Comparison of ENCODE assay signal across 27 cellular contexts in genomic region chr15:52120488-52120887, GRCh38. TPM values are rescaled to one million over a fixed set of nuclear protein-coding genes. Genes with fewer than 3 reads are reported as not detected.
"Had no signal": no experiment of that assay in that cellular context is flagged by ENCODE, and none has a peak within 500 bp of the region (broad histone marks: within the 10 kb centered on the region; RNA-seq: fewer than 3 reads in every experiment).

No MANE protein-coding gene starts in this region.

- H3K9me3 Mint-ChIP-seq: activated B cell treated with CpG ODN at 0.5 μM for 24 hours; activated CD4-positive, alpha-beta T cell treated with anti-CD3 and anti-CD28 coated beads, Interleukin-2, amount 10 ng/mL, durations not matched to agents 24 days and 14 days; activated naive CD4-positive, alpha-beta T cell treated with anti-CD3 and anti-CD28 coated beads, Interleukin-2, amount 50 U/mL, for 24 hours; activated T-cell treated with anti-CD3 and anti-CD28 coated beads, Interleukin-2, amount 50 U/mL, for 24 hours; activated T-helper 1 cell treated with anti-CD3 and anti-CD28 coated beads, Interleukin-12 subunit alpha, Interleukin-12 subunit beta, Interleukin-2, Interleukin-4 antibody, amounts not matched to agents 30 ng/mL and 10 ng/mL and 1 ng/mL, durations not matched to agents 14 hours and 24 hours and 36 hours; T-helper 1 cell treated with Interleukin-12 subunit alpha and Interleukin-12 subunit beta and Interleukin-4 antibody, amounts not matched to agents 30 μg/mL and 1 μg/mL, for 36 hours had no signal

- DNase-seq: activated B cell treated with CpG ODN at 0.5 μM for 24 hours; activated CD4-positive, alpha-beta T cell treated with anti-CD3 and anti-CD28 coated beads for 1 hour; activated CD4-positive, alpha-beta T cell treated with anti-CD3 and anti-CD28 coated beads, Interleukin-2, amount 10 ng/mL, durations not matched to agents 24 days and 14 days; activated CD4-positive, alpha-beta T cell treated with anti-CD3 and anti-CD28 coated beads, Interleukin-2, amount 50 U/mL, for 48 hours; activated CD8-positive, alpha-beta memory T cell treated with anti-CD3 and anti-CD28 coated beads, Interleukin-2, amount 10 ng/mL, durations not matched to agents 7 days and 5 days; activated effector memory CD4-positive, alpha-beta T cell treated with Interleukin-2 at 50 U/mL for 16 hours; activated naive CD4-positive, alpha-beta T cell; activated T-cell treated with anti-CD3 and anti-CD28 coated beads, Interleukin-2, amount 50 U/mL, for 24 hours; aorta; caudate nucleus; Karpas-422; MM.1S; NCI-H1105; NCI-H1436; NCI-H1694 treated with DMSO at 0.1 percent for 48 hours; NCI-H2029 treated with DMSO at 0.1 percent for 48 hours; NCI-H510A treated with DMSO at 0.1 percent for 48 hours; NCI-H69; NK-92 treated with Interleukin-12 subunit alpha and Interleukin-12 subunit beta, amount 100 ng/mL, for 24 hours; OCI-M1; SHP77 treated with DMSO at 0.1 percent for 48 hours had no signal

- H3K36me3 ChIP-seq: breast epithelium had no signal

- H3K27me3 Mint-ChIP-seq: activated B cell treated with CpG ODN at 0.5 μM for 24 hours; activated CD4-positive, alpha-beta T cell treated with anti-CD3 and anti-CD28 coated beads, Interleukin-2, amount 10 ng/mL, durations not matched to agents 24 days and 14 days; activated naive CD4-positive, alpha-beta T cell treated with anti-CD3 and anti-CD28 coated beads, Interleukin-2, amount 50 U/mL, for 24 hours; activated T-cell treated with anti-CD3 and anti-CD28 coated beads, Interleukin-2, amount 50 U/mL, for 24 hours had no signal

- H3K4me1 ChIP-seq: breast epithelium had no signal

- H3K27ac ChIP-seq: breast epithelium had no signal

- H3K27me3 ChIP-seq: breast epithelium had no signal

- H3K36me3 Mint-ChIP-seq: activated CD8-positive, alpha-beta memory T cell treated with anti-CD3 and anti-CD28 coated beads, Interleukin-2, amount 10 ng/mL, durations not matched to agents 7 days and 5 days had no signal

- H3K27ac Mint-ChIP-seq: activated B cell treated with CpG ODN at 0.5 μM for 24 hours; activated CD4-positive, alpha-beta T cell treated with anti-CD3 and anti-CD28 coated beads, Interleukin-2, amount 10 ng/mL, durations not matched to agents 24 days and 14 days; activated CD8-positive, alpha-beta memory T cell treated with anti-CD3 and anti-CD28 coated beads, Interleukin-2, amount 10 ng/mL, durations not matched to agents 7 days and 5 days; activated naive CD4-positive, alpha-beta T cell treated with anti-CD3 and anti-CD28 coated beads, Interleukin-2, amount 50 U/mL, for 24 hours; activated T-cell treated with anti-CD3 and anti-CD28 coated beads, Interleukin-2, amount 50 U/mL, for 24 hours; activated T-helper 1 cell treated with anti-CD3 and anti-CD28 coated beads, Interleukin-12 subunit alpha, Interleukin-12 subunit beta, Interleukin-2, Interleukin-4 antibody, amounts not matched to agents 30 ng/mL and 10 ng/mL and 1 ng/mL, durations not matched to agents 14 hours and 24 hours and 36 hours; T-helper 1 cell treated with Interleukin-12 subunit alpha and Interleukin-12 subunit beta and Interleukin-4 antibody, amounts not matched to agents 30 μg/mL and 1 μg/mL, for 36 hours had no signal

- ATAC-seq: activated CD8-positive, alpha-beta memory T cell treated with anti-CD3 and anti-CD28 coated beads, Interleukin-2, amount 10 ng/mL, durations not matched to agents 7 days and 5 days; Panc1 had no signal

- H3K4me1 Mint-ChIP-seq: activated B cell treated with CpG ODN at 0.5 μM for 24 hours had no signal

- H3K9me3 ChIP-seq: breast epithelium had no signal

- H3K4me3 Mint-ChIP-seq: activated B cell treated with CpG ODN at 0.5 μM for 24 hours; activated CD4-positive, alpha-beta T cell treated with anti-CD3 and anti-CD28 coated beads, Interleukin-2, amount 10 ng/mL, durations not matched to agents 24 days and 14 days; activated CD8-positive, alpha-beta memory T cell treated with anti-CD3 and anti-CD28 coated beads, Interleukin-2, amount 10 ng/mL, durations not matched to agents 7 days and 5 days; activated naive CD4-positive, alpha-beta T cell treated with anti-CD3 and anti-CD28 coated beads, Interleukin-2, amount 50 U/mL, for 24 hours; activated T-cell treated with anti-CD3 and anti-CD28 coated beads, Interleukin-2, amount 50 U/mL, for 24 hours; activated T-helper 1 cell treated with anti-CD3 and anti-CD28 coated beads, Interleukin-12 subunit alpha, Interleukin-12 subunit beta, Interleukin-2, Interleukin-4 antibody, amounts not matched to agents 30 ng/mL and 10 ng/mL and 1 ng/mL, durations not matched to agents 14 hours and 24 hours and 36 hours; T-helper 1 cell treated with Interleukin-12 subunit alpha and Interleukin-12 subunit beta and Interleukin-4 antibody, amounts not matched to agents 30 μg/mL and 1 μg/mL, for 36 hours had no signal

- H3K4me3 ChIP-seq: breast epithelium had no signal

RNA-seq across cellular contexts. Expression of gene BCL2L10, which starts 7.9 kb away (rescaled TPM):
- total RNA-seq: activated CD4-positive, alpha-beta T cell treated with anti-CD3 and anti-CD28 coated beads, Interleukin-2, amount 10 ng/mL, durations not matched to agents 24 days and 14 days; activated CD8-positive, alpha-beta memory T cell treated with anti-CD3 and anti-CD28 coated beads, Interleukin-2, amount 10 ng/mL, durations not matched to agents 7 days and 5 days; activated T-helper 1 cell treated with anti-CD3 and anti-CD28 coated beads, Interleukin-12 subunit alpha, Interleukin-12 subunit beta, Interleukin-2, Interleukin-4 antibody, amounts not matched to agents 30 ng/mL and 10 ng/mL and 1 ng/mL, durations not matched to agents 14 hours and 24 hours and 36 hours; aorta; SK-MEL-5 had no signal
- polyA plus RNA-seq: aorta had no signal
